ENCODE assay signal across 10 cellular contexts in genomic region chr6:46784535-46784934, GRCh38. TPM values are rescaled to one million over a fixed set of nuclear protein-coding genes. Genes with fewer than 3 reads are reported as not detected.
"Had no signal": no experiment of that assay in that cellular context is flagged by ENCODE, and none has a peak within 500 bp of the region (broad histone marks: within the 10 kb centered on the region; RNA-seq: fewer than 3 reads in every experiment).

No MANE protein-coding gene starts in this region.

- H3K4me3 ChIP-seq: GM23338 had no signal

- FAIRE-seq: H1, H54, HTR-8/SVneo had no signal

- H3K9me3 Mint-ChIP-seq: GM23338, H9 had no signal

- H3K4me1 Mint-ChIP-seq: GM23338, H9 had no signal

- H3K27ac Mint-ChIP-seq: GM23338, H9 had no signal

- H3K4me3 Mint-ChIP-seq: GM23338, H9 had no signal

- H3K9ac ChIP-seq: KMS-11 had no signal

- DNase-seq: H9, HCEC 1CT, Karpas-422, KBM-7 had no signal

- H3K27ac ChIP-seq: KMS-11 had no signal

- ATAC-seq: GM23338 had no signal

- H2AFZ ChIP-seq: GM23338 had no signal

- H3K4me2 ChIP-seq: GM23338, KMS-11 had no signal

RNA-seq across cellular contexts. Expression of gene MEP1A, which starts 8.7 kb away (rescaled TPM):
- total RNA-seq: GM23338, H1, H9 had no signal
- polyA plus RNA-seq: GM23338 had no signal

RNA-seq across cellular contexts. Expression of gene ANKRD66, which starts 37.8 kb away (rescaled TPM):
- total RNA-seq: GM23338, H1, H9, HT-29 had no signal
- polyA plus RNA-seq: GM23338 had no signal

RNA-seq across cellular contexts. Expression of gene PLA2G7, which starts 49.4 kb away (rescaled TPM):
- total RNA-seq: HT-29 had no signal
